Comparison of ENCODE assay signal across 9 cellular contexts in genomic region chr20:50992733-50993457, GRCh38. TPM values are rescaled to one million over a fixed set of nuclear protein-coding genes. Genes with fewer than 3 reads are reported as not detected.
DNase-seq lines count a peak whose midpoint lies in the region; ATAC-seq, FAIRE-seq and TF ChIP-seq lines count a peak whose summit lies in the region.
"Had no signal": no experiment of that assay in that cellular context is flagged by ENCODE, and none has a peak within 500 bp of the region (broad histone marks: within the 10 kb centered on the region; RNA-seq: fewer than 3 reads in every experiment).

No MANE protein-coding gene starts in this region.

- no peak overlapping the region for H2AFZ ChIP-seq in Karpas-422 (ENCODE audit: low read length)
- no peak overlapping the region for H2AFZ ChIP-seq in HepG2 (ENCODE audit: low read length)

- H3K4me3 ChIP-seq in CD4-positive, CD25-positive, alpha-beta regulatory T cell (ENCODE audit: low read depth, low read length) = no peak overlapping the region
- H3K4me3 ChIP-seq in Karpas-422 (ENCODE audit: low read length) (no peak overlapping the region), HepG2 (replicated peaks in 1 of 3; ENCODE audit: insufficient read depth in 1 of 3, low read depth in 2 of 3, low read length in 3 of 3) (peak overlapping the region in 1 of 3 experiments; percentile 14; a peak in 1 of 6 replicates)

- H3K36me3 ChIP-seq in CD4-positive, CD25-positive, alpha-beta regulatory T cell (ENCODE audit: control insufficient read depth, insufficient read depth, low read length) = no peaks in the 10 kb centered on the region
- H3K36me3 ChIP-seq in Karpas-422 (ENCODE audit: insufficient read depth, low read length) (no peaks in the 10 kb centered on the region), HepG2 (replicated peaks in 1 of 2; ENCODE audit: control insufficient read depth in 1 of 2, insufficient read depth in 2 of 2, low read length in 2 of 2) (no peaks in the 10 kb centered on the region)

- peak; percentile 55 to 62 for ATAC-seq in CD4-positive, CD25-positive, alpha-beta regulatory T cell (ENCODE audit: low read depth in 2 of 2)
- ATAC-seq in HepG2 (peak; percentile 97), GM19397 (IDR thresholded peaks at IDR 0.05; ENCODE audit: unreplicated experiment) (no peak)

- no peak overlapping the region for H3K27ac ChIP-seq in CD4-positive, CD25-positive, alpha-beta regulatory T cell (ENCODE audit: insufficient read depth, low read length, poor library complexity, severe bottlenecking)
- peak overlapping the region; percentile 21; the same call in 1 of the 2 replicates for H3K27ac ChIP-seq in Karpas-422 (ENCODE audit: low read length)
- peak overlapping the region; percentile 98 for H3K27ac ChIP-seq in RWPE1
- H3K27ac ChIP-seq in HepG2 (ENCODE audit: extremely low read length, insufficient read depth, low read length) = no peak overlapping the region

- intact Hi-C loops in HepG2 (cut with micrococcal nuclease; ENCODE audit: unreplicated experiment) = no loop called here

- in situ Hi-C loops in HepG2 (cut with HindIII; ENCODE audit: extremely low pct_ligation_motif_present, low pct_unique_long_range_greater_than_20kb) = loop anchor here (25.0 kb wide), 2 partner anchors 594 to 1094 kb away; no protein-coding TSS in a partner anchor

- H4K20me1 ChIP-seq in Karpas-422 (ENCODE audit: insufficient read depth, low read depth, low read length) = no peaks in the 10 kb centered on the region
- H4K20me1 ChIP-seq in HepG2 (ENCODE audit: insufficient read depth, low read length) = peaks cover 3% of the 10 kb centered on the region; the same call in 1 of the 2 replicates

- H3K4me1 ChIP-seq in CD4-positive, CD25-positive, alpha-beta regulatory T cell (ENCODE audit: control insufficient read depth, insufficient read depth, low read length, poor library complexity, severe bottlenecking) = no peaks in the 10 kb centered on the region
- H3K4me1 ChIP-seq in Karpas-422 (ENCODE audit: low read length) (peaks cover 11% of the 10 kb centered on the region), HepG2 (ENCODE audit: insufficient read depth, low read length) (peaks cover 8% of the 10 kb centered on the region; the same call in 1 of the 2 replicates)

- H3K27me3 Mint-ChIP-seq in CD4-positive, CD25-positive, alpha-beta regulatory T cell = peaks cover 13% of the 10 kb centered on the region
- H3K27me3 Mint-ChIP-seq in type B pancreatic cell = no peaks in the 10 kb centered on the region

- no peaks in the 10 kb centered on the region for H3K9me3 ChIP-seq in CD4-positive, CD25-positive, alpha-beta regulatory T cell (ENCODE audit: control insufficient read depth in 2 of 2, low read length in 2 of 2)
- H3K9me3 ChIP-seq in Karpas-422 (ENCODE audit: low read length) (peaks cover 4% of the 10 kb centered on the region; the same call in 1 of the 2 replicates), HepG2 (ENCODE audit: low read length) (no peaks in the 10 kb centered on the region)

- H3K27ac Mint-ChIP-seq in CD4-positive, CD25-positive, alpha-beta regulatory T cell = no peak overlapping the region
- H3K27ac Mint-ChIP-seq in type B pancreatic cell = peak overlapping the region; percentile 88

- H3K4me3 Mint-ChIP-seq in CD4-positive, CD25-positive, alpha-beta regulatory T cell = no peak overlapping the region
- H3K4me3 Mint-ChIP-seq in type B pancreatic cell = no peak overlapping the region

- no peaks in the 10 kb centered on the region for H3K79me2 ChIP-seq in Karpas-422 (ENCODE audit: low read length)
- H3K79me2 ChIP-seq in HepG2 (ENCODE audit: insufficient read depth, low read length) = no peaks in the 10 kb centered on the region

- no peak; a peak in 1 of 4 replicates for TF ChIP-seq EP300 in HepG2 (IDR thresholded peaks at IDR 0.05; ENCODE audit: low read depth in 2 of 2, low read length in 2 of 2)
- TF ChIP-seq EP300 in HepG2 (CRISPR knock-in tag; IDR thresholded peaks at IDR 0.05; ENCODE audit: borderline replicate concordance) = no peak

- POLR2A ChIA-PET in RWPE1 (lab: Yijun Ruan, JAX; ENCODE audit: low non-redundant PET) = interaction anchor here (0.6 kb wide), 1 partner anchor 29 kb away, joined by 4 read pairs; no protein-coding TSS in a partner anchor
- POLR2A ChIA-PET in HepG2 (lab: Yijun Ruan, JAX) = interaction anchor here (0.6 to 1.5 kb wide), 3 partner anchors 62 to 333 kb away, joined by 3 to 5 read pairs (median 4); partner anchors contain the start of gene ADNP

- H3K9ac ChIP-seq in Karpas-422 (ENCODE audit: low read length) (no peak overlapping the region), HepG2 (ENCODE audit: insufficient read depth, low read depth, low read length) (no peak overlapping the region)

- TF ChIP-seq POLR2A in HepG2 (IDR thresholded peaks at IDR 0.05; ENCODE audit: insufficient read depth in 1 of 2, low read depth in 2 of 2, low read length in 2 of 2) = no peak

- no peaks in the 10 kb centered on the region for H3K36me3 Mint-ChIP-seq in CD4-positive, CD25-positive, alpha-beta regulatory T cell
- H3K36me3 Mint-ChIP-seq in type B pancreatic cell = no peaks in the 10 kb centered on the region

- H3K27me3 ChIP-seq in CD4-positive, CD25-positive, alpha-beta regulatory T cell (ENCODE audit: control insufficient read depth, insufficient read depth, low read length) = no peaks in the 10 kb centered on the region
- no peaks in the 10 kb centered on the region for H3K27me3 ChIP-seq in Karpas-422 (ENCODE audit: low read length)
- H3K27me3 ChIP-seq in HepG2 (ENCODE audit: control insufficient read depth in 1 of 2, insufficient read depth in 2 of 2, low read length in 2 of 2) = peaks cover 0 to 23% of the 10 kb centered on the region in 2 experiments; a peak in 4 of 5 replicates

- no TSS peak for BruUV-seq in HepG2 (replicated peaks; lab: Mats Ljungman, UMichigan)

- peak; percentile 72 for TF ChIP-seq RAD21 in HepG2 (CRISPR knock-in tag; IDR thresholded peaks at IDR 0.05)

- TF ChIP-seq CTCF in RWPE1 (conservative IDR thresholded peaks at IDR 0.05; ENCODE audit: low read depth) = peak; percentile 98
- TF ChIP-seq CTCF in HepG2 (CRISPR knock-in tag; IDR thresholded peaks at IDR 0.05) = peak; percentile 89
- peak; percentile 83 for TF ChIP-seq CTCF in type B pancreatic cell (conservative IDR thresholded peaks at IDR 0.05)

- DNase-seq in CD4-positive, CD25-positive, alpha-beta regulatory T cell = peak in 2 of 3 donors; percentile 30 to 66
- peak; percentile 43 for DNase-seq in GM19238 (ENCODE audit: insufficient read length, low spot score)
- DNase-seq in Karpas-422 = peak; percentile 95
- DNase-seq in RWPE1 (ENCODE audit: low spot score) = peak; percentile 99
- DNase-seq in central memory CD4-positive, alpha-beta T cell = peak; percentile 27
- peak; percentile 89 for DNase-seq in HepG2 (ENCODE audit: low spot score)
- no peak for DNase-seq in type B pancreatic cell (ENCODE audit: extremely low spot score, unreplicated experiment)

- 21% methylated on average over 13 of the region's 13 CpGs for WGBS in HepG2 (ENCODE audit: low lambda C conversion rate)

- no peaks in the 10 kb centered on the region for H3K9me2 ChIP-seq in Karpas-422 (replicated peaks; ENCODE audit: insufficient read depth, low read length)

- CTCF ChIA-PET in RWPE1 (lab: Yijun Ruan, JAX) = interaction anchor here (0.5 to 4.1 kb wide), 41 partner anchors 9 to 1879 kb away, joined by 3 to 52 read pairs (median 4); partner anchors contain the start of gene BCAS4
- CTCF ChIA-PET in HepG2 (lab: Yijun Ruan, JAX; ENCODE audit: low intra/inter-chr PET ratio, low total read pairs) = interaction anchor here (1.5 kb wide), 1 partner anchor 314 kb away, joined by 11 read pairs; no protein-coding TSS in a partner anchor

- H3K4me2 ChIP-seq in Karpas-422 (ENCODE audit: low read depth, low read length, poor library complexity, severe bottlenecking) = peak overlapping the region; percentile 41
- peak overlapping the region; percentile 47 for H3K4me2 ChIP-seq in HepG2 (ENCODE audit: low read depth, low read length)

- FAIRE-seq in HepG2 (lab: Jason Lieb, UNC) = peak; percentile 98

- H3K9me3 Mint-ChIP-seq in CD4-positive, CD25-positive, alpha-beta regulatory T cell = peaks cover 0 to 2% (median 0%) of the 10 kb centered on the region in 7 donors
- peaks cover 4% of the 10 kb centered on the region for H3K9me3 Mint-ChIP-seq in type B pancreatic cell

- peaks cover 0 to 5% (median 0%) of the 10 kb centered on the region in 4 donors for H3K4me1 Mint-ChIP-seq in CD4-positive, CD25-positive, alpha-beta regulatory T cell
- H3K4me1 Mint-ChIP-seq in type B pancreatic cell (ENCODE audit: unreplicated experiment) = peaks cover 16% of the 10 kb centered on the region

RNA-seq across cellular contexts. Expression of gene KCNG1, which starts 30.0 kb away (rescaled TPM):
- not detected for total RNA-seq in CD4-positive, CD25-positive, alpha-beta regulatory T cell
- polyA plus RNA-seq in CD4-positive, CD25-positive, alpha-beta regulatory T cell = under 1 TPM in 2 of 4 donors, not detected in 2; 0.24 to 0.27 TPM
- total RNA-seq in Karpas-422 (2014; rRNA removed; shearing (Covaris generic); ENCODE audit: low replicate concordance) = not detected in 2 replicates
- total RNA-seq in HepG2 (2016; rRNA removed; fragmentation: Illumina TruSeq; extraction: Trizol) (not detected in 2 replicates), type B pancreatic cell (ENCODE audit: low replicate concordance) (78.8 and 238 TPM in 2 replicates)
- total RNA-seq in HepG2 (2016; cell fraction: cytosol; rRNA removed; fragmentation: Illumina TruSeq; extraction: Trizol; ENCODE audit: low read depth) = not detected in 2 replicates
- total RNA-seq in HepG2 (2016; cell fraction: insoluble cytoplasmic fraction; rRNA removed; fragmentation: Illumina TruSeq; extraction: Trizol) = not detected in 2 replicates
- total RNA-seq in HepG2 (2016; cell fraction: membrane; rRNA removed; fragmentation: Illumina TruSeq; extraction: Trizol) = not detected in 2 replicates
- not detected in 2 replicates for total RNA-seq in HepG2 (2016; cell fraction: nucleus; rRNA removed; fragmentation: Illumina TruSeq; extraction: Trizol)
- not detected in 2 replicates for polyA plus RNA-seq in HepG2 (2011; rRNA removed)
- not detected in 2 replicates for polyA plus RNA-seq in HepG2 (2011; cell fraction: cytosol; rRNA removed)
- polyA plus RNA-seq in HepG2 (2011; cell fraction: nucleus; rRNA removed) = not detected in 2 replicates
- not detected in 2 replicates for polyA plus RNA-seq in HepG2 (2012)
- polyA plus RNA-seq in HepG2 (2016; cell fraction: cytosol; fragmentation: Illumina TruSeq; extraction: Trizol; ENCODE audit: low read depth) = not detected in 2 replicates
- not detected in 2 replicates for polyA plus RNA-seq in HepG2 (2016; cell fraction: insoluble cytoplasmic fraction; fragmentation: Illumina TruSeq; extraction: Trizol; ENCODE audit: low read depth)
- not detected in 2 replicates for polyA plus RNA-seq in HepG2 (2016; cell fraction: membrane; fragmentation: Illumina TruSeq; extraction: Trizol; ENCODE audit: low read depth)
- polyA plus RNA-seq in HepG2 (2016; cell fraction: nucleus; fragmentation: Illumina TruSeq; extraction: Trizol; ENCODE audit: insufficient read depth, low read depth) = not detected in 2 replicates
- not detected in 2 replicates for polyA minus RNA-seq in HepG2 (2011; rRNA and poly(A)+ RNA removed; ENCODE audit: low replicate concordance)
- polyA minus RNA-seq in HepG2 (2011; cell fraction: cytosol; rRNA and poly(A)+ RNA removed) = not detected in 2 replicates
- polyA minus RNA-seq in HepG2 (2011; cell fraction: nucleus; rRNA and poly(A)+ RNA removed) = not detected in 2 replicates
- total RNA-seq: T-helper 2 cell treated with Interferon-gamma antibody and Interleukin-4, amounts not matched to agents 100 ng/mL and 5 ng/mL, for 36 hours had no signal

RNA-seq across cellular contexts. Expression of gene MOCS3, which starts 34.3 kb away (rescaled TPM):
- total RNA-seq in CD4-positive, CD25-positive, alpha-beta regulatory T cell = 2.7 TPM
- 1 to 10 TPM; 2.8 to 7.0 (median 5.1) TPM for polyA plus RNA-seq in CD4-positive, CD25-positive, alpha-beta regulatory T cell
- total RNA-seq in Karpas-422 (2014; rRNA removed; shearing (Covaris generic); ENCODE audit: low replicate concordance) = 4.8 and 5.5 TPM in 2 replicates
- total RNA-seq in HepG2 (2016; rRNA removed; fragmentation: Illumina TruSeq; extraction: Trizol) (8.4 and 9.7 TPM in 2 replicates), type B pancreatic cell (ENCODE audit: low replicate concordance) (7.4 and 8.2 TPM in 2 replicates)
- total RNA-seq in HepG2 (2016; cell fraction: cytosol; rRNA removed; fragmentation: Illumina TruSeq; extraction: Trizol; ENCODE audit: low read depth) = 1.2 and 1.3 TPM in 2 replicates
- total RNA-seq in HepG2 (2016; cell fraction: insoluble cytoplasmic fraction; rRNA removed; fragmentation: Illumina TruSeq; extraction: Trizol) = 7.8 and 8.8 TPM in 2 replicates
- total RNA-seq in HepG2 (2016; cell fraction: membrane; rRNA removed; fragmentation: Illumina TruSeq; extraction: Trizol) = 3.7 and 4.2 TPM in 2 replicates
- 5.4 and 5.7 TPM in 2 replicates for total RNA-seq in HepG2 (2016; cell fraction: nucleus; rRNA removed; fragmentation: Illumina TruSeq; extraction: Trizol)
- polyA plus RNA-seq in HepG2 (2011; rRNA removed) = 3.7 and 4.1 TPM in 2 replicates
- polyA plus RNA-seq in HepG2 (2011; cell fraction: cytosol; rRNA removed) = 4.0 and 4.1 TPM in 2 replicates
- polyA plus RNA-seq in HepG2 (2011; cell fraction: nucleus; rRNA removed) = 2.9 and 3.2 TPM in 2 replicates
- polyA plus RNA-seq in HepG2 (2012) = 2.7 and 3.3 TPM in 2 replicates
- 0.53 and 0.58 TPM in 2 replicates for polyA plus RNA-seq in HepG2 (2016; cell fraction: cytosol; fragmentation: Illumina TruSeq; extraction: Trizol; ENCODE audit: low read depth)
- 7.8 and 8.0 TPM in 2 replicates for polyA plus RNA-seq in HepG2 (2016; cell fraction: insoluble cytoplasmic fraction; fragmentation: Illumina TruSeq; extraction: Trizol; ENCODE audit: low read depth)
- polyA plus RNA-seq in HepG2 (2016; cell fraction: membrane; fragmentation: Illumina TruSeq; extraction: Trizol; ENCODE audit: low read depth) = 1.7 and 2.1 TPM in 2 replicates
- 4.3 and 4.4 TPM in 2 replicates for polyA plus RNA-seq in HepG2 (2016; cell fraction: nucleus; fragmentation: Illumina TruSeq; extraction: Trizol; ENCODE audit: insufficient read depth, low read depth)
- 14.6 and 20.7 TPM in 2 replicates for polyA minus RNA-seq in HepG2 (2011; rRNA and poly(A)+ RNA removed; ENCODE audit: low replicate concordance)
- 6.3 and 6.7 TPM in 2 replicates for polyA minus RNA-seq in HepG2 (2011; cell fraction: cytosol; rRNA and poly(A)+ RNA removed)
- polyA minus RNA-seq in HepG2 (2011; cell fraction: nucleus; rRNA and poly(A)+ RNA removed) = 12.4 and 13.6 TPM in 2 replicates

RNA-seq across cellular contexts. Expression of gene DPM1, which starts 34.6 kb away (rescaled TPM):
- 34.3 TPM for total RNA-seq in CD4-positive, CD25-positive, alpha-beta regulatory T cell
- polyA plus RNA-seq in CD4-positive, CD25-positive, alpha-beta regulatory T cell = 10 to 100 TPM; 55.9 to 82.0 (median 75.1) TPM
- 37.5 and 67.2 TPM in 2 replicates for total RNA-seq in Karpas-422 (2014; rRNA removed; shearing (Covaris generic); ENCODE audit: low replicate concordance)
- total RNA-seq in HepG2 (2016; rRNA removed; fragmentation: Illumina TruSeq; extraction: Trizol) (161 and 187 TPM in 2 replicates), type B pancreatic cell (ENCODE audit: low replicate concordance) (36.2 and 40.8 TPM in 2 replicates)
- 32.3 and 33.7 TPM in 2 replicates for total RNA-seq in HepG2 (2016; cell fraction: cytosol; rRNA removed; fragmentation: Illumina TruSeq; extraction: Trizol; ENCODE audit: low read depth)
- total RNA-seq in HepG2 (2016; cell fraction: insoluble cytoplasmic fraction; rRNA removed; fragmentation: Illumina TruSeq; extraction: Trizol) = 167 and 188 TPM in 2 replicates
- 30.4 and 39.3 TPM in 2 replicates for total RNA-seq in HepG2 (2016; cell fraction: membrane; rRNA removed; fragmentation: Illumina TruSeq; extraction: Trizol)
- 102 and 109 TPM in 2 replicates for total RNA-seq in HepG2 (2016; cell fraction: nucleus; rRNA removed; fragmentation: Illumina TruSeq; extraction: Trizol)
- 75.7 and 83.2 TPM in 2 replicates for polyA plus RNA-seq in HepG2 (2011; rRNA removed)
- polyA plus RNA-seq in HepG2 (2011; cell fraction: cytosol; rRNA removed) = 67.0 and 87.1 TPM in 2 replicates
- polyA plus RNA-seq in HepG2 (2011; cell fraction: nucleus; rRNA removed) = 40.6 and 43.3 TPM in 2 replicates
- polyA plus RNA-seq in HepG2 (2012) = 92.8 and 103 TPM in 2 replicates
- polyA plus RNA-seq in HepG2 (2016; cell fraction: cytosol; fragmentation: Illumina TruSeq; extraction: Trizol; ENCODE audit: low read depth) = 19.8 and 20.9 TPM in 2 replicates
- polyA plus RNA-seq in HepG2 (2016; cell fraction: insoluble cytoplasmic fraction; fragmentation: Illumina TruSeq; extraction: Trizol; ENCODE audit: low read depth) = 215 and 249 TPM in 2 replicates
- polyA plus RNA-seq in HepG2 (2016; cell fraction: membrane; fragmentation: Illumina TruSeq; extraction: Trizol; ENCODE audit: low read depth) = 27.9 and 30.1 TPM in 2 replicates
- polyA plus RNA-seq in HepG2 (2016; cell fraction: nucleus; fragmentation: Illumina TruSeq; extraction: Trizol; ENCODE audit: insufficient read depth, low read depth) = 177 and 193 TPM in 2 replicates
- 23.1 and 28.4 TPM in 2 replicates for polyA minus RNA-seq in HepG2 (2011; rRNA and poly(A)+ RNA removed; ENCODE audit: low replicate concordance)
- polyA minus RNA-seq in HepG2 (2011; cell fraction: cytosol; rRNA and poly(A)+ RNA removed) = 38.3 and 41.9 TPM in 2 replicates
- polyA minus RNA-seq in HepG2 (2011; cell fraction: nucleus; rRNA and poly(A)+ RNA removed) = 49.6 and 51.1 TPM in 2 replicates

Comparison
In these comparisons a context has a peak if more than half of its experiments do, and no peak if none do; other contexts are left out.
1. H3K27ac ChIP-seq: peak in Karpas-422 (single experiment) and RWPE1 (single experiment); none in CD4-positive, CD25-positive, alpha-beta regulatory T cell (single experiment) and HepG2 (single experiment).
2. RNA of gene KCNG1, which starts 30.0 kb away (total RNA-seq): 78.8 to 238 TPM in type B pancreatic cell; not detected in HepG2, not detected in CD4-positive, CD25-positive, alpha-beta regulatory T cell (single experiment) and not detected in Karpas-422; every median in the first group is over 10 times any median in the second.
3. Peak in every context shown above with its lines, with median percentiles within 50 percentile points of each other: CTCF ChIP-seq.